1 cellular context compared by ENCODE assay signal in the genomic region with DNA sequence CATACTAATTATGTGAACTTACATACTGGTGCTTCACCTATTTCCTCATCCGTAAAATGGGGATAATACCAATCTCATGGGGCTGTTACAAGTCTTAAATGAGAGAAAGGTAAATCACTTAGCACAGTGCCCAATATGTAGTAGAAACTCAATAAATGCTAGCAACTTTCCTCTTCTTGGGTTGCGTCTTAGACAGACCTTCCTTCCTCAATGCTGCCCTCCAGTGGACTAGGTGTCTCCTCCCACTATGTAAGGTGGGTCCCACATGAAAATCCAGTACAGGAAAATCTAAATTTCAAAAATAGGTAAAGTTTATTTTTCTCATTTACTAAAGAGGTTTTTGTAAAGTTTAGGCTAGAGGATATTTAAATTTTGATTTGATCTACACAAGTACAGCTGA.
TF ChIP-seq lines count a peak whose summit lies in the region.

No MANE protein-coding gene starts in this region.

TF ChIP-seq in GM23338, 12 proteins besides CTCF, POLR2A, EP300 and RAD21 (continued from another document):
- TF ChIP-seq, protein P1, sequence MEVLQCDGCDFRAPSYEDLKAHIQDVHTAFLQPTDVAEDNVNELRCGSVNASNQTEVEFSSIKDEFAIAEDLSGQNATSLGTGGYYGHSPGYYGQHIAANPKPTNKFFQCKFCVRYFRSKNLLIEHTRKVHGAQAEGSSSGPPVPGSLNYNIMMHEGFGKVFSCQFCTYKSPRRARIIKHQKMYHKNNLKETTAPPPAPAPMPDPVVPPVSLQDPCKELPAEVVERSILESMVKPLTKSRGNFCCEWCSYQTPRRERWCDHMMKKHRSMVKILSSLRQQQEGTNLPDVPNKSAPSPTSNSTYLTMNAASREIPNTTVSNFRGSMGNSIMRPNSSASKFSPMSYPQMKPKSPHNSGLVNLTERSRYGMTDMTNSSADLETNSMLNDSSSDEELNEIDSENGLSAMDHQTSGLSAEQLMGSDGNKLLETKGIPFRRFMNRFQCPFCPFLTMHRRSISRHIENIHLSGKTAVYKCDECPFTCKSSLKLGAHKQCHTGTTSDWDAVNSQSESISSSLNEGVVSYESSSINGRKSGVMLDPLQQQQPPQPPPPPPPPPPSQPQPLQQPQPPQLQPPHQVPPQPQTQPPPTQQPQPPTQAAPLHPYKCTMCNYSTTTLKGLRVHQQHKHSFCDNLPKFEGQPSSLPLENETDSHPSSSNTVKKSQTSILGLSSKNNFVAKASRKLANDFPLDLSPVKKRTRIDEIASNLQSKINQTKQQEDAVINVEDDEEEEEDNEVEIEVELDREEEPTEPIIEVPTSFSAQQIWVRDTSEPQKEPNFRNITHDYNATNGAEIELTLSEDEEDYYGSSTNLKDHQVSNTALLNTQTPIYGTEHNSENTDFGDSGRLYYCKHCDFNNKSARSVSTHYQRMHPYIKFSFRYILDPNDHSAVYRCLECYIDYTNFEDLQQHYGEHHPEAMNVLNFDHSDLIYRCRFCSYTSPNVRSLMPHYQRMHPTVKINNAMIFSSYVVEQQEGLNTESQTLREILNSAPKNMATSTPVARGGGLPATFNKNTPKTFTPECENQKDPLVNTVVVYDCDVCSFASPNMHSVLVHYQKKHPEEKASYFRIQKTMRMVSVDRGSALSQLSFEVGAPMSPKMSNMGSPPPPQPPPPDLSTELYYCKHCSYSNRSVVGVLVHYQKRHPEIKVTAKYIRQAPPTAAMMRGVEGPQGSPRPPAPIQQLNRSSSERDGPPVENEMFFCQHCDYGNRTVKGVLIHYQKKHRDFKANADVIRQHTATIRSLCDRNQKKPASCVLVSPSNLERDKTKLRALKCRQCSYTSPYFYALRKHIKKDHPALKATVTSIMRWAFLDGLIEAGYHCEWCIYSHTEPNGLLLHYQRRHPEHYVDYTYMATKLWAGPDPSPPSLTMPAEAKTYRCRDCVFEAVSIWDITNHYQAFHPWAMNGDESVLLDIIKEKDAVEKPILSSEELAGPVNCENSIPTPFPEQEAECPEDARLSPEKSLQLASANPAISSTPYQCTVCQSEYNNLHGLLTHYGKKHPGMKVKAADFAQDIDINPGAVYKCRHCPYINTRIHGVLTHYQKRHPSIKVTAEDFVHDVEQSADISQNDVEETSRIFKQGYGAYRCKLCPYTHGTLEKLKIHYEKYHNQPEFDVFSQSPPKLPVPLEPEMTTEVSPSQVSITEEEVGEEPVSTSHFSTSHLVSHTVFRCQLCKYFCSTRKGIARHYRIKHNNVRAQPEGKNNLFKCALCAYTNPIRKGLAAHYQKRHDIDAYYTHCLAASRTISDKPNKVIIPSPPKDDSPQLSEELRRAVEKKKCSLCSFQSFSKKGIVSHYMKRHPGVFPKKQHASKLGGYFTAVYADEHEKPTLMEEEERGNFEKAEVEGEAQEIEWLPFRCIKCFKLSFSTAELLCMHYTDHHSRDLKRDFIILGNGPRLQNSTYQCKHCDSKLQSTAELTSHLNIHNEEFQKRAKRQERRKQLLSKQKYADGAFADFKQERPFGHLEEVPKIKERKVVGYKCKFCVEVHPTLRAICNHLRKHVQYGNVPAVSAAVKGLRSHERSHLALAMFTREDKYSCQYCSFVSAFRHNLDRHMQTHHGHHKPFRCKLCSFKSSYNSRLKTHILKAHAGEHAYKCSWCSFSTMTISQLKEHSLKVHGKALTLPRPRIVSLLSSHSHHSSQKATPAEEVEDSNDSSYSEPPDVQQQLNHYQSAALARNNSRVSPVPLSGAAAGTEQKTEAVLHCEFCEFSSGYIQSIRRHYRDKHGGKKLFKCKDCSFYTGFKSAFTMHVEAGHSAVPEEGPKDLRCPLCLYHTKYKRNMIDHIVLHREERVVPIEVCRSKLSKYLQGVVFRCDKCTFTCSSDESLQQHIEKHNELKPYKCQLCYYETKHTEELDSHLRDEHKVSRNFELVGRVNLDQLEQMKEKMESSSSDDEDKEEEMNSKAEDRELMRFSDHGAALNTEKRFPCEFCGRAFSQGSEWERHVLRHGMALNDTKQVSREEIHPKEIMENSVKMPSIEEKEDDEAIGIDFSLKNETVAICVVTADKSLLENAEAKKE (CRISPR knock-in tag; IDR thresholded peaks at IDR 0.05) = no peak
- no peak for TF ChIP-seq EZH2phosphoT487 (IDR thresholded peaks at IDR 0.05; ENCODE audit: unreplicated experiment)
- TF ChIP-seq ZNF331 (CRISPR knock-in tag; IDR thresholded peaks at IDR 0.05; ENCODE audit: low read depth) = no peak
- no peak for TF ChIP-seq POLR2AphosphoS5 (IDR thresholded peaks at IDR 0.05; ENCODE audit: low read depth)
- no peak for TF ChIP-seq CREB1 (CRISPR knock-in tag; IDR thresholded peaks at IDR 0.05; ENCODE audit: low read depth)
- TF ChIP-seq NANOG (IDR thresholded peaks at IDR 0.05; ENCODE audit: borderline replicate concordance) = no peak
- no peak for TF ChIP-seq ZNF114 (CRISPR knock-in tag; IDR thresholded peaks at IDR 0.05)
- no peak for TF ChIP-seq JUNB (IDR thresholded peaks at IDR 0.05; ENCODE audit: unreplicated experiment)
- no peak for TF ChIP-seq EZH2 (IDR thresholded peaks at IDR 0.05; ENCODE audit: low read depth, unreplicated experiment)
- TF ChIP-seq, protein P2, sequence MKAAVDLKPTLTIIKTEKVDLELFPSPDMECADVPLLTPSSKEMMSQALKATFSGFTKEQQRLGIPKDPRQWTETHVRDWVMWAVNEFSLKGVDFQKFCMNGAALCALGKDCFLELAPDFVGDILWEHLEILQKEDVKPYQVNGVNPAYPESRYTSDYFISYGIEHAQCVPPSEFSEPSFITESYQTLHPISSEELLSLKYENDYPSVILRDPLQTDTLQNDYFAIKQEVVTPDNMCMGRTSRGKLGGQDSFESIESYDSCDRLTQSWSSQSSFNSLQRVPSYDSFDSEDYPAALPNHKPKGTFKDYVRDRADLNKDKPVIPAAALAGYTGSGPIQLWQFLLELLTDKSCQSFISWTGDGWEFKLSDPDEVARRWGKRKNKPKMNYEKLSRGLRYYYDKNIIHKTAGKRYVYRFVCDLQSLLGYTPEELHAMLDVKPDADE (IDR thresholded peaks at IDR 0.05) = no peak
- TF ChIP-seq STAT1 (IDR thresholded peaks at IDR 0.05; ENCODE audit: unreplicated experiment) = no peak
